ENCODE assay signal across 1 cellular context in the genomic region with DNA sequence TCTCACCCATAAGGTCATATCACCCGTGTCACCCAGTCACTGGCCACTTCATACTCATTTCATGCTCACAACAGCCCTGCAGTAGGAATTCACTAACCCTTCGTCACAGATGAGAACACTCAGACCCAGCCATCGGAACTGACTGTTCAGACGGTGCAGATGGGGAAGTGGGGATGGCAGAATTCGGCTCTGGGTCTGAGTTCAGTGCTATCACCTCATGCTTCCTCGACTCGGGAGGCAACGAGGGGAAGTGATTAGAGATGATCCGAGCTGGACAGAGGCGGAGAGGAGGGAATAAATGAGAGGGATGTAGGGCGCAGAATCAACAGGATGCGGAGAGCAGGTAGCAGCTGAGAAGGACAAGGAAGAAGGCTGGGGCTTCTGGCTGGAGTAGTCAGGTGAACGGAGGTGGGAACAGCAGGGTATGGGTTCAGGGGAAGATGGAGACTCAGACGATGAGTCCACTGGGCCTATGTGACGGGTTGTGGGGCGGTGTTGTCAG.
TF ChIP-seq lines count a peak whose summit lies in the region.

No MANE protein-coding gene starts in this region.

TF ChIP-seq in WTC11, 78 proteins besides CTCF, POLR2A, EP300 and RAD21 (continued from another document):
- TF ChIP-seq ZBTB43 (CRISPR knock-in tag; IDR thresholded peaks at IDR 0.05) (no peak), ATF1 (CRISPR knock-in tag; IDR thresholded peaks at IDR 0.05) (no peak), NFE2L1 (CRISPR knock-in tag; IDR thresholded peaks at IDR 0.05) (no peak), IRF2 (CRISPR knock-in tag; IDR thresholded peaks at IDR 0.05; ENCODE audit: borderline replicate concordance, low read depth) (no peak), USF2 (CRISPR knock-in tag; IDR thresholded peaks at IDR 0.05) (no peak), ZBTB21 (CRISPR knock-in tag; IDR thresholded peaks at IDR 0.05; ENCODE audit: borderline replicate concordance) (no peak), NR1H2 (CRISPR knock-in tag; IDR thresholded peaks at IDR 0.05) (no peak), ZNF423 (CRISPR knock-in tag; IDR thresholded peaks at IDR 0.05) (no peak)
- TF ChIP-seq, protein P1, sequence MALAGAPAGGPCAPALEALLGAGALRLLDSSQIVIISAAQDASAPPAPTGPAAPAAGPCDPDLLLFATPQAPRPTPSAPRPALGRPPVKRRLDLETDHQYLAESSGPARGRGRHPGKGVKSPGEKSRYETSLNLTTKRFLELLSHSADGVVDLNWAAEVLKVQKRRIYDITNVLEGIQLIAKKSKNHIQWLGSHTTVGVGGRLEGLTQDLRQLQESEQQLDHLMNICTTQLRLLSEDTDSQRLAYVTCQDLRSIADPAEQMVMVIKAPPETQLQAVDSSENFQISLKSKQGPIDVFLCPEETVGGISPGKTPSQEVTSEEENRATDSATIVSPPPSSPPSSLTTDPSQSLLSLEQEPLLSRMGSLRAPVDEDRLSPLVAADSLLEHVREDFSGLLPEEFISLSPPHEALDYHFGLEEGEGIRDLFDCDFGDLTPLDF (CRISPR knock-in tag; IDR thresholded peaks at IDR 0.05): no peak
